Comparison of ENCODE assay signal across 1 cellular context in genomic region chr1:201114245-201115131, GRCh38.
A peak's percentile ranks its signal among the peaks of the same experiment; 100 is the strongest.
TF ChIP-seq lines count a peak whose summit lies in the region.

No MANE protein-coding gene starts in this region.

TF ChIP-seq in HepG2, 621 proteins besides CTCF, POLR2A, EP300 and RAD21 (continued from another document and continues in another):
- TF ChIP-seq CSRNP1 (CRISPR knock-in tag; IDR thresholded peaks at IDR 0.05) (no peak), ZNF512 (CRISPR knock-in tag; IDR thresholded peaks at IDR 0.05) (no peak), ZNF652 (CRISPR knock-in tag; IDR thresholded peaks at IDR 0.05; ENCODE audit: borderline replicate concordance, low read depth) (no peak), MEF2D (CRISPR knock-in tag; IDR thresholded peaks at IDR 0.05) (no peak), MAX (IDR thresholded peaks at IDR 0.05) (0 out of 2 replicates have a peak, but pooled peaks have one; percentile 13), ZNF430 (CRISPR knock-in tag; IDR thresholded peaks at IDR 0.05) (no peak), CREB1 (IDR thresholded peaks at IDR 0.05) (no peak), CREB1 (CRISPR knock-in tag; IDR thresholded peaks at IDR 0.05) (no peak), ZNF547 (CRISPR knock-in tag; IDR thresholded peaks at IDR 0.05) (0 out of 2 replicates have a peak, but pooled peaks have one; percentile 44), RBFOX2 (IDR thresholded peaks at IDR 0.05; ENCODE audit: low read depth, low read length) (0 out of 2 replicates have a peak, but pooled peaks have one; percentile 23), ZNF407 (CRISPR knock-in tag; IDR thresholded peaks at IDR 0.05; ENCODE audit: not compliant biosample characterization) (no peak), ATF7 (IDR thresholded peaks at IDR 0.05) (no peak), ATF7 (CRISPR knock-in tag; IDR thresholded peaks at IDR 0.05) (no peak), ZBTB26 (CRISPR knock-in tag; IDR thresholded peaks at IDR 0.05; ENCODE audit: borderline replicate concordance) (no peak), POGK (CRISPR knock-in tag; conservative IDR thresholded peaks at IDR 0.05) (0 out of 2 replicates have a peak, but pooled peaks have one; percentile 31), NONO (IDR thresholded peaks at IDR 0.05) (no peak), NONO (CRISPR knock-in tag; conservative IDR thresholded peaks at IDR 0.05) (peak; percentile 45; the same call in 1 of the 2 replicates), ZNF784 (CRISPR knock-in tag; IDR thresholded peaks at IDR 0.05; ENCODE audit: borderline replicate concordance) (0 out of 2 replicates have a peak, but pooled peaks have one; percentile 33), KLF16 (CRISPR knock-in tag; IDR thresholded peaks at IDR 0.05) (0 out of 4 replicates have a peak, but pooled peaks of 1 of the 2 experiments have one; percentile 35), ZBED4 (CRISPR knock-in tag; IDR thresholded peaks at IDR 0.05; ENCODE audit: borderline replicate concordance) (no peak), ZFAT (CRISPR knock-in tag; conservative IDR thresholded peaks at IDR 0.05) (no peak), HBP1 (CRISPR knock-in tag; IDR thresholded peaks at IDR 0.05; ENCODE audit: low read depth) (no peak), AKAP8 (CRISPR knock-in tag; IDR thresholded peaks at IDR 0.05) (no peak), HNF4G (IDR thresholded peaks at IDR 0.05; ENCODE audit: borderline replicate concordance, low read depth, low read length) (no peak), HNF4G (CRISPR knock-in tag; IDR thresholded peaks at IDR 0.05; ENCODE audit: borderline replicate concordance, low read depth) (no peak), XRCC5 (optimal IDR thresholded peaks at IDR 0.05; ENCODE audit: low read length) (peak; percentile 85), MAFF (IDR thresholded peaks at IDR 0.05; ENCODE audit: low read depth, low read length) (no peak), POLR2G (IDR thresholded peaks at IDR 0.05; ENCODE audit: low read depth, low read length) (0 out of 2 replicates have a peak, but pooled peaks have one; percentile 25)
